ENCODE assay signal across 8 cellular contexts in the genomic region with DNA sequence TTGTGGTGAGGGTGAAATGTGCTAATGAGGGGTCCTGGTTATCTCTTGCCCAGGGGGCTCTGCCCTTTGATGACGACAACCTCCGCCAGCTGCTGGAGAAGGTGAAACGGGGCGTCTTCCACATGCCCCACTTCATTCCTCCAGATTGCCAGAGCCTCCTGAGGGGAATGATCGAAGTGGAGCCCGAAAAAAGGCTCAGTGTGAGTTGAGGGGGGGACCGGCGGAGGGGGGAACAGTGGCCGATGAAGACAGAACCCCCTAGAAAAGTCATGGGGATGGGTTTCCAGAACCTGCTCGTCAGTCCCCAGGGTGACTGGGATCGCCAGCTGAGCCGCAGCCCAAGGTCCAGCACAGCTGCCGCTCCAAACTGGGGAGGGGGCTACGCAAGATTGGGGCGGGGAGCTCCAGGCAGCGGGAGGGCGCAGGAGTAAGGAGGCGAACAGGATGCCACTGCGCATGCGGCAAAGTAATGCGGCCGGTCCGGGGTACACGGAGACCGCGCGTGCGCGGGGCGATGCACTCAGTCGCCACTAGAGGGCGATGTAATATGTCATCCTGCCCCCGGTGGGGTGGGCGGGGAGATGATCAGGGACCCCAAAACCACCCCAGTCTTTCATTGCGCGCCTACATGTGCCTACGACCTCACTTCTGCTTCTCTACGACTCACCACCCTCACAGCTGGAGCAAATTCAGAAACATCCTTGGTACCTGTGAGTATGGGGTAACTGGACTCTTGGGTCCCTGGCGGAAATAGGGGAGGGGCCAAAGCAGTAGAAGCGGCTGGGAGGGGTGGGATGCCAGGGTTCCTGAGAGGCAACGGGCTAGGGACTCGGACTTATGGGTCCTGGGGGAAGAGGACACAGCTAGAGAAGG. TPM values are rescaled to one million over a fixed set of nuclear protein-coding genes. Genes with fewer than 3 reads are reported as not detected.
DNase-seq lines count a peak whose midpoint lies in the region; ATAC-seq, FAIRE-seq and TF ChIP-seq lines count a peak whose summit lies in the region.

No MANE protein-coding gene starts in this region.

- H3K9me3 ChIP-seq in A549 (no peaks in the 10 kb centered on the region), mucosa of rectum (ENCODE audit: control insufficient read depth in 2 of 2, low read length in 2 of 2) (no peaks in the 10 kb centered on the region)

- ATAC-seq in A549 (peak; percentile 72 to 88), GM18520 (IDR thresholded peaks at IDR 0.05; ENCODE audit: unreplicated experiment) (peak; percentile 70), HG03521 (IDR thresholded peaks at IDR 0.05; ENCODE audit: unreplicated experiment) (peak; percentile 62)

- peak; percentile 56 for TF ChIP-seq POLR2A in A549 (IDR thresholded peaks at IDR 0.05; ENCODE audit: low read length)

- TF ChIP-seq RAD21 in A549 (conservative IDR thresholded peaks at IDR 0.05 in 1 of 2, IDR thresholded peaks at IDR 0.05 in 1 of 2): peak; percentile 83 to 92

- H3K4me3 Mint-ChIP-seq in endothelial cell (ENCODE audit: unreplicated experiment): peak overlapping the region; percentile 87

- H3K36me3 Mint-ChIP-seq in endothelial cell (ENCODE audit: low read depth, unreplicated experiment): peaks cover 23% of the 10 kb centered on the region

- WGBS in A549 (ENCODE audit: missing lambda C conversion rate): 13% methylated on average over 39 of the region's 42 CpGs

- no peak for FAIRE-seq in A549 (lab: Jason Lieb, UNC)

- H3K4me3 ChIP-seq in A549 (peak overlapping the region; percentile 54), mucosa of rectum (ENCODE audit: low read length in 2 of 2) (peak overlapping the region; percentile 2 to 59)

- H3K27me3 ChIP-seq in mucosa of rectum (ENCODE audit: control insufficient read depth in 2 of 2, insufficient read depth in 2 of 2, low read length in 2 of 2): no peaks in the 10 kb centered on the region

- no peak for TF ChIP-seq EP300 in A549 (IDR thresholded peaks at IDR 0.05)

- DNase-seq in A549 (ENCODE audit: low read depth in 1 of 2, low spot score in 1 of 2) (peak; percentile 82 to 100), NOMO-1 treated with dmso at 0.1 percent for 144 hours (lab: John Stamatoyannopoulos, UW; ENCODE audit: unreplicated experiment) (peak; percentile 33), endothelial cell (ENCODE audit: low spot score) (peak; percentile 97)
- peak; percentile 91 for DNase-seq in activated CD8-positive, alpha-beta memory T cell treated with anti-CD3 and anti-CD28 coated beads, Interleukin-2, amount 50 U/mL, for 24 hours (ENCODE audit: extremely low read depth)
- peak; percentile 99 for DNase-seq in stimulated activated CD8-positive, alpha-beta memory T cell treated with anti-CD3 and anti-CD28 coated beads, Interleukin-4, amount 100 ng/mL, for 48 hours

- no peaks in the 10 kb centered on the region for H3K36me3 ChIP-seq in mucosa of rectum (ENCODE audit: control insufficient read depth in 2 of 2, insufficient read depth in 2 of 2, low read length in 2 of 2)

- peak overlapping the region; percentile 2 to 43 for H3K9ac ChIP-seq in mucosa of rectum (ENCODE audit: low read depth in 1 of 2, low read length in 2 of 2)

- CTCF ChIA-PET in A549 (lab: Yijun Ruan, JAX): interaction anchor here (0.6 to 10.1 kb wide), 71 partner anchors 12 to 351 kb away, joined by 3 to 306 read pairs (median 5); a partner anchor contains a TSS

- H3K4me1 Mint-ChIP-seq in endothelial cell (ENCODE audit: unreplicated experiment): peaks cover 9% of the 10 kb centered on the region

- peak overlapping the region; percentile 97 for H3K4me2 ChIP-seq in A549

- H3K27me3 Mint-ChIP-seq in endothelial cell (ENCODE audit: unreplicated experiment): peaks cover 10% of the 10 kb centered on the region

- no peaks in the 10 kb centered on the region for H3K9me3 Mint-ChIP-seq in endothelial cell (ENCODE audit: unreplicated experiment)

- TF ChIP-seq CTCF in A549 (IDR thresholded peaks at IDR 0.05) (peak; percentile 99), endothelial cell (IDR thresholded peaks at IDR 0.05; ENCODE audit: unreplicated experiment) (peak; percentile 99)

- H3K27ac Mint-ChIP-seq in endothelial cell (ENCODE audit: unreplicated experiment): no peak overlapping the region

- H3K4me1 ChIP-seq in A549 (peaks cover 6% of the 10 kb centered on the region; the same call in 2 of the 3 replicates), mucosa of rectum (ENCODE audit: control insufficient read depth in 2 of 2, insufficient read depth in 2 of 2, low read length in 2 of 2) (peaks cover 0 to 8% of the 10 kb centered on the region in 2 donors)

- POLR2A ChIA-PET in A549 (lab: Yijun Ruan, JAX): interaction anchor here (0.5 to 2.4 kb wide), 9 partner anchors 11 to 175 kb away, joined by 3 to 14 read pairs (median 4); a partner anchor contains a TSS

- H3K27ac ChIP-seq in A549 (peak overlapping the region; percentile 87 to 88), mucosa of rectum (ENCODE audit: low read depth in 2 of 2, low read length in 2 of 2) (no peak overlapping the region)

TF ChIP-seq in A549, 52 proteins besides CTCF, POLR2A, EP300 and RAD21 (continues in another document):
- TF ChIP-seq MAZ (IDR thresholded peaks at IDR 0.05; ENCODE audit: borderline replicate concordance, low read depth, low read length) (0 out of 2 replicates have a peak, but pooled peaks have one; percentile 54), RCOR1 (IDR thresholded peaks at IDR 0.05; ENCODE audit: low read depth, low read length) (no peak), NR3C1 (IDR thresholded peaks at IDR 0.05) (no peak), SMC3 (IDR thresholded peaks at IDR 0.05) (peak; percentile 96), RARB (CRISPR knock-in tag; IDR thresholded peaks at IDR 0.05) (no peak), CEBPB (IDR thresholded peaks at IDR 0.05) (no peak)
- TF ChIP-seq, protein P1, sequence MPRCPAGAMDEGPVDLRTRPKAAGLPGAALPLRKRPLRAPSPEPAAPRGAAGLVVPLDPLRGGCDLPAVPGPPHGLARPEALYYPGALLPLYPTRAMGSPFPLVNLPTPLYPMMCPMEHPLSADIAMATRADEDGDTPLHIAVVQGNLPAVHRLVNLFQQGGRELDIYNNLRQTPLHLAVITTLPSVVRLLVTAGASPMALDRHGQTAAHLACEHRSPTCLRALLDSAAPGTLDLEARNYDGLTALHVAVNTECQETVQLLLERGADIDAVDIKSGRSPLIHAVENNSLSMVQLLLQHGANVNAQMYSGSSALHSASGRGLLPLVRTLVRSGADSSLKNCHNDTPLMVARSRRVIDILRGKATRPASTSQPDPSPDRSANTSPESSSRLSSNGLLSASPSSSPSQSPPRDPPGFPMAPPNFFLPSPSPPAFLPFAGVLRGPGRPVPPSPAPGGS (IDR thresholded peaks at IDR 0.05): 0 out of 3 replicates have a peak, but pooled peaks have one; percentile 28
- TF ChIP-seq, protein P2, sequence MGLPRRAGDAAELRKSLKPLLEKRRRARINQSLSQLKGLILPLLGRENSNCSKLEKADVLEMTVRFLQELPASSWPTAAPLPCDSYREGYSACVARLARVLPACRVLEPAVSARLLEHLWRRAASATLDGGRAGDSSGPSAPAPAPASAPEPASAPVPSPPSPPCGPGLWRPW (IDR thresholded peaks at IDR 0.05): no peak
- TF ChIP-seq, protein P3, sequence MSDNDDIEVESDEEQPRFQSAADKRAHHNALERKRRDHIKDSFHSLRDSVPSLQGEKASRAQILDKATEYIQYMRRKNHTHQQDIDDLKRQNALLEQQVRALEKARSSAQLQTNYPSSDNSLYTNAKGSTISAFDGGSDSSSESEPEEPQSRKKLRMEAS (IDR thresholded peaks at IDR 0.05): peak; percentile 66

RNA-seq across cellular contexts. Expression of a gene that starts 17.9 kb away (rescaled TPM):
- polyA plus RNA-seq in A549 (2011; rRNA removed): 5.5 and 6.6 TPM in 2 replicates
- polyA plus RNA-seq in A549 (2012; cell fraction: cytosol; rRNA removed): 7.0 and 7.7 TPM in 2 replicates
- polyA plus RNA-seq in A549 (2012; cell fraction: nucleus; rRNA removed): 15.9 and 21.9 TPM in 2 replicates
- polyA plus RNA-seq in A549 (2017; fragmentation: RNase III; extraction: RNeasy Plus Mini Kit Qiagen cat#74134 plus additional on column Dnase treatment): 5.0 to 6.1 TPM (median 5.4 TPM) in 3 replicates
- 1.9 and 5.2 TPM in 2 replicates for polyA minus RNA-seq in A549 (2011; rRNA and poly(A)+ RNA removed)
- total RNA-seq in endothelial cell (ENCODE audit: unreplicated experiment): 14.1 TPM

RNA-seq across cellular contexts. Expression of a gene that starts 21.8 kb away (rescaled TPM):
- polyA plus RNA-seq in A549 (2011; rRNA removed) (52.1 and 55.3 TPM in 2 replicates), A549 (2017; fragmentation: RNase III; extraction: RNeasy Plus Mini Kit Qiagen cat#74134 plus additional on column Dnase treatment) (121 to 127 TPM (median 123 TPM) in 3 replicates)
- 161 and 202 TPM in 2 replicates for polyA plus RNA-seq in A549 (2012; cell fraction: cytosol; rRNA removed)
- polyA plus RNA-seq in A549 (2012; cell fraction: nucleus; rRNA removed): 214 and 333 TPM in 2 replicates
- 26.6 and 52.1 TPM in 2 replicates for polyA minus RNA-seq in A549 (2011; rRNA and poly(A)+ RNA removed)
- 24.6 TPM for total RNA-seq in endothelial cell (ENCODE audit: unreplicated experiment)

RNA-seq across cellular contexts. Expression of a gene that starts 23.4 kb away (rescaled TPM):
- polyA plus RNA-seq in A549 (2011; rRNA removed) (0.39 and 0.52 TPM in 2 replicates), A549 (2017; fragmentation: RNase III; extraction: RNeasy Plus Mini Kit Qiagen cat#74134 plus additional on column Dnase treatment) (0.26 to 0.45 TPM (median 0.26 TPM) in 3 replicates)
- polyA plus RNA-seq in A549 (2012; cell fraction: cytosol; rRNA removed): 0.12 and 0.16 TPM in 2 replicates
- polyA plus RNA-seq in A549 (2012; cell fraction: nucleus; rRNA removed): 0.51 and 0.58 TPM in 2 replicates
- polyA minus RNA-seq in A549 (2011; rRNA and poly(A)+ RNA removed): 0.78 and 1.1 TPM in 2 replicates
- not detected for total RNA-seq in endothelial cell (ENCODE audit: unreplicated experiment)

RNA-seq across cellular contexts. Expression of a gene that starts 38.0 kb away (rescaled TPM):
- 6.6 and 9.5 TPM in 2 replicates for polyA plus RNA-seq in A549 (2011; rRNA removed)
- 26.1 and 26.2 TPM in 2 replicates for polyA plus RNA-seq in A549 (2012; cell fraction: cytosol; rRNA removed)
- 96.3 and 153 TPM in 2 replicates for polyA plus RNA-seq in A549 (2012; cell fraction: nucleus; rRNA removed)
- 11.8 to 17.2 TPM (median 15.2 TPM) in 3 replicates for polyA plus RNA-seq in A549 (2017; fragmentation: RNase III; extraction: RNeasy Plus Mini Kit Qiagen cat#74134 plus additional on column Dnase treatment)
- 6.9 and 15.1 TPM in 2 replicates for polyA minus RNA-seq in A549 (2011; rRNA and poly(A)+ RNA removed)
- 18.4 TPM for total RNA-seq in endothelial cell (ENCODE audit: unreplicated experiment)

RNA-seq across cellular contexts. Expression of a gene that starts 42.9 kb away (rescaled TPM):
- polyA plus RNA-seq in A549 (2011; rRNA removed): 42.9 and 44.6 TPM in 2 replicates
- 74.0 and 94.8 TPM in 2 replicates for polyA plus RNA-seq in A549 (2012; cell fraction: cytosol; rRNA removed)
- 148 and 200 TPM in 2 replicates for polyA plus RNA-seq in A549 (2012; cell fraction: nucleus; rRNA removed)
- 72.9 to 78.0 TPM (median 76.2 TPM) in 3 replicates for polyA plus RNA-seq in A549 (2017; fragmentation: RNase III; extraction: RNeasy Plus Mini Kit Qiagen cat#74134 plus additional on column Dnase treatment)
- polyA minus RNA-seq in A549 (2011; rRNA and poly(A)+ RNA removed): 89.2 and 109 TPM in 2 replicates
- total RNA-seq in endothelial cell (ENCODE audit: unreplicated experiment): 65.6 TPM

Comparison
In these comparisons a context has a peak if more than half of its experiments do, and no peak if none do; other contexts are left out.
1. DNase-seq: peak in every context shown above with its lines; median percentile 99 in stimulated activated CD8-positive, alpha-beta memory T cell treated with anti-CD3 and anti-CD28 coated beads, Interleukin-4, amount 100 ng/mL, for 48 hours; 97 in endothelial cell; 91 in A549; 91 in activated CD8-positive, alpha-beta memory T cell treated with anti-CD3 and anti-CD28 coated beads, Interleukin-2, amount 50 U/mL, for 24 hours; 33 in NOMO-1 treated with dmso at 0.1 percent for 144 hours.
2. H3K27ac ChIP-seq: peak in A549 (2 of 2); none in mucosa of rectum (0 of 2).
3. Peak in every context shown above with its lines, with median percentiles within 50 percentile points of each other: ATAC-seq.